ENCODE assay signal across 19 cellular contexts in genomic region chr2:201730651-201731280, GRCh38. TPM values are rescaled to one million over a fixed set of nuclear protein-coding genes. Genes with fewer than 3 reads are reported as not detected.
DNase-seq lines count a peak whose midpoint lies in the region; ATAC-seq lines count a peak whose summit lies in the region.
"Had no signal": no experiment of that assay in that cellular context is flagged by ENCODE, and none has a peak within 500 bp of the region (broad histone marks: within the 10 kb centered on the region; RNA-seq: fewer than 3 reads in every experiment).

No MANE protein-coding gene starts in this region.

- H3K9me3 Mint-ChIP-seq in activated naive CD8-positive, alpha-beta T cell treated with anti-CD3 and anti-CD28 coated beads for 36 hours, result no peaks in the 10 kb centered on the region
- no peaks in the 10 kb centered on the region for H3K9me3 Mint-ChIP-seq in stimulated activated naive CD8-positive, alpha-beta T cell treated with anti-CD3 and anti-CD28 coated beads, Interleukin-15, amount 100 ng/mL, for 72 hours
- H3K9me3 Mint-ChIP-seq: HFFc6 had no signal

- H3K27me3 Mint-ChIP-seq in activated naive CD8-positive, alpha-beta T cell treated with anti-CD3 and anti-CD28 coated beads for 36 hours, result no peaks in the 10 kb centered on the region
- H3K27me3 Mint-ChIP-seq in stimulated activated naive CD8-positive, alpha-beta T cell treated with anti-CD3 and anti-CD28 coated beads, Interleukin-15, amount 100 ng/mL, for 72 hours, result no peaks in the 10 kb centered on the region

- H3K4me1 Mint-ChIP-seq in activated naive CD8-positive, alpha-beta T cell treated with anti-CD3 and anti-CD28 coated beads for 36 hours, result peaks cover 11% of the 10 kb centered on the region
- peaks cover 15% of the 10 kb centered on the region for H3K4me1 Mint-ChIP-seq in stimulated activated naive CD8-positive, alpha-beta T cell treated with anti-CD3 and anti-CD28 coated beads, Interleukin-15, amount 100 ng/mL, for 72 hours

- H3K4me3 Mint-ChIP-seq in activated naive CD8-positive, alpha-beta T cell treated with anti-CD3 and anti-CD28 coated beads for 36 hours, result no peak overlapping the region
- H3K4me3 Mint-ChIP-seq in stimulated activated naive CD8-positive, alpha-beta T cell treated with anti-CD3 and anti-CD28 coated beads, Interleukin-15, amount 100 ng/mL, for 72 hours, result no peak overlapping the region
- H3K4me3 Mint-ChIP-seq: HFFc6 had no signal

- peak; percentile 86 to 89 for ATAC-seq in activated CD4-positive, CD25-positive, alpha-beta regulatory T cell treated with anti-CD3 and anti-CD28 coated beads, Interleukin-2, amount 50 U/mL, for 24 hours
- peak; percentile 91 for ATAC-seq in stimulated activated naive CD8-positive, alpha-beta T cell treated with anti-CD3 and anti-CD28 coated beads, Interleukin-15, amount 100 ng/mL, for 72 hours
- no peak for ATAC-seq in GM18519 (IDR thresholded peaks at IDR 0.05; ENCODE audit: low FRiP score, unreplicated experiment)
- ATAC-seq: Right ventricle myocardium inferior had no signal

- no peak overlapping the region for H3K27ac Mint-ChIP-seq in activated naive CD8-positive, alpha-beta T cell treated with anti-CD3 and anti-CD28 coated beads for 36 hours
- peak overlapping the region in 1 of 2 donors; percentile 2 for H3K27ac Mint-ChIP-seq in stimulated activated naive CD8-positive, alpha-beta T cell treated with anti-CD3 and anti-CD28 coated beads, Interleukin-15, amount 100 ng/mL, for 72 hours
- H3K27ac Mint-ChIP-seq: HFFc6 had no signal

- no peak for DNase-seq in activated CD4-positive, CD25-positive, alpha-beta regulatory T cell (lab: John Stamatoyannopoulos, UW)
- DNase-seq in activated naive CD4-positive, alpha-beta T cell treated with anti-CD3 and anti-CD28 coated beads, Interleukin-2, amount 50 U/mL, for 16 hours, result peak; percentile 18
- no peak for DNase-seq in activated naive CD4-positive, alpha-beta T cell (lab: John Stamatoyannopoulos, UW)
- peak; percentile 17 for DNase-seq in activated naive CD8-positive, alpha-beta T cell treated with anti-CD3 and anti-CD28 coated beads for 36 hours
- DNase-seq in stimulated activated naive CD8-positive, alpha-beta T cell treated with anti-CD3 and anti-CD28 coated beads, Interleukin-15, amount 100 ng/mL, for 72 hours, result peak; percentile 2 to 13
- DNase-seq in cardiac septum (ENCODE audit: low spot score), result no peak
- DNase-seq: AML-193; DMS79 treated with DMSO at 0.1 percent for 48 hours; H7; HFFc6; NCI-H1105; NCI-H2081 treated with DMSO at 0.1 percent for 48 hours; NCI-H446 treated with DMSO at 0.1 percent for 48 hours; NCI-H748 treated with DMSO at 0.1 percent for 48 hours; NK-92 treated with Interleukin-12 subunit alpha and Interleukin-12 subunit beta, amount 100 ng/mL, for 24 hours had no signal

- intact Hi-C loops in cardiac septum (cut with DNase I), result no loop called here

- peaks cover 14% of the 10 kb centered on the region for H3K36me3 Mint-ChIP-seq in activated naive CD8-positive, alpha-beta T cell treated with anti-CD3 and anti-CD28 coated beads for 36 hours

RNA-seq across cellular contexts. Expression of gene MPP4, which starts 32.3 kb away (rescaled TPM):
- total RNA-seq in activated naive CD8-positive, alpha-beta T cell treated with anti-CD3 and anti-CD28 coated beads for 36 hours, result not detected
- total RNA-seq in cardiac septum, result not detected
- total RNA-seq: H7, OCI-LY7, Right ventricle myocardium inferior had no signal

RNA-seq across cellular contexts. Expression of gene ALS2, which starts 50.0 kb away (rescaled TPM):
- 10 to 100 TPM; 16.1 to 16.5 TPM for total RNA-seq in activated naive CD8-positive, alpha-beta T cell treated with anti-CD3 and anti-CD28 coated beads for 36 hours
- total RNA-seq in cardiac septum, result 36.5 TPM

Comparison
In these comparisons a context has a peak if more than half of its experiments do, and no peak if none do; other contexts are left out.
1. DNase-seq: peak in activated naive CD4-positive, alpha-beta T cell treated with anti-CD3 and anti-CD28 coated beads, Interleukin-2, amount 50 U/mL, for 16 hours (single experiment), activated naive CD8-positive, alpha-beta T cell treated with anti-CD3 and anti-CD28 coated beads for 36 hours (single experiment) and stimulated activated naive CD8-positive, alpha-beta T cell treated with anti-CD3 and anti-CD28 coated beads, Interleukin-15, amount 100 ng/mL, for 72 hours (2 of 2); none in activated CD4-positive, CD25-positive, alpha-beta regulatory T cell (0 of 4), activated naive CD4-positive, alpha-beta T cell (0 of 4) and cardiac septum (single experiment).